In genomic region chr21:45974073-45975016, GRCh38 we compare ENCODE assay signal across 8 cellular contexts.
DNase-seq lines count a peak whose midpoint lies in the region; ATAC-seq lines count a peak whose summit lies in the region.

No MANE protein-coding gene starts in this region.

- H3K9me3 ChIP-seq in NT2/D1 (ENCODE audit: insufficient read depth, low read length) = no peaks in the 10 kb centered on the region

- H3K27me3 ChIP-seq in NT2/D1 (ENCODE audit: insufficient read depth, insufficient read length) = peaks cover 16% of the 10 kb centered on the region

- ATAC-seq in activated CD4-positive, CD25-positive, alpha-beta regulatory T cell treated with anti-CD3 and anti-CD28 coated beads, Interleukin-2, amount 50 U/mL, for 24 hours = peak; percentile 27 to 36
- ATAC-seq in stimulated activated naive CD8-positive, alpha-beta T cell treated with anti-CD3 and anti-CD28 coated beads, Interleukin-15, Interleukin-2, amounts not matched to agents 100 U/mL and 50 U/mL, for 24 hours = peak; percentile 13
- ATAC-seq in HG03571 (IDR thresholded peaks at IDR 0.05; ENCODE audit: unreplicated experiment) = no peak
- ATAC-seq in HG03097 (IDR thresholded peaks at IDR 0.05; ENCODE audit: low FRiP score, unreplicated experiment) = no peak

- peak overlapping the region; percentile 75 for H3K4me3 ChIP-seq in NT2/D1 (ENCODE audit: insufficient read length, low read depth)

- H3K36me3 ChIP-seq in NT2/D1 (ENCODE audit: insufficient read depth, insufficient read length, low read length) = no peaks in the 10 kb centered on the region

- H3K4me1 ChIP-seq in NT2/D1 (ENCODE audit: insufficient read depth, insufficient read length) = peaks cover 31% of the 10 kb centered on the region

- peak overlapping the region; percentile 92 for H3K9ac ChIP-seq in NT2/D1 (ENCODE audit: insufficient read length, low read depth)

- DNase-seq in activated CD4-positive, CD25-positive, alpha-beta regulatory T cell treated with anti-CD3 and anti-CD28 coated beads, Interleukin-2, amount 50 U/mL, for 72 hours = no peak
- DNase-seq in NT2/D1 (ENCODE audit: low read depth, low spot score) = no peak
- DNase-seq in cerebellar cortex (ENCODE audit: low spot score) = peak; percentile 48
- DNase-seq in kidney tubule cell (ENCODE audit: low spot score) = peak; percentile 48
- peak; percentile 55 for DNase-seq in stimulated activated naive CD8-positive, alpha-beta T cell treated with anti-CD3 and anti-CD28 coated beads, Interleukin-15, Interleukin-2, amounts not matched to agents 100 U/mL and 50 U/mL, for 24 hours

Comparison
In these comparisons a context has a peak if more than half of its experiments do, and no peak if none do; other contexts are left out.
1. ATAC-seq: peak in activated CD4-positive, CD25-positive, alpha-beta regulatory T cell treated with anti-CD3 and anti-CD28 coated beads, Interleukin-2, amount 50 U/mL, for 24 hours (2 of 2) and stimulated activated naive CD8-positive, alpha-beta T cell treated with anti-CD3 and anti-CD28 coated beads, Interleukin-15, Interleukin-2, amounts not matched to agents 100 U/mL and 50 U/mL, for 24 hours (single experiment); none in HG03571 (single experiment) and HG03097 (single experiment).
2. DNase-seq: peak in cerebellar cortex (single experiment), kidney tubule cell (single experiment) and stimulated activated naive CD8-positive, alpha-beta T cell treated with anti-CD3 and anti-CD28 coated beads, Interleukin-15, Interleukin-2, amounts not matched to agents 100 U/mL and 50 U/mL, for 24 hours (single experiment); none in activated CD4-positive, CD25-positive, alpha-beta regulatory T cell treated with anti-CD3 and anti-CD28 coated beads, Interleukin-2, amount 50 U/mL, for 72 hours (single experiment) and NT2/D1 (single experiment).